Comparison of ENCODE assay signal across 12 cellular contexts in genomic region chr18:70181015-70181414, GRCh38. TPM values are rescaled to one million over a fixed set of nuclear protein-coding genes. Genes with fewer than 3 reads are reported as not detected.
A peak's percentile ranks its signal among the peaks of the same experiment; 100 is the strongest.
DNase-seq lines count a peak whose midpoint lies in the region; ATAC-seq and TF ChIP-seq lines count a peak whose summit lies in the region.
"Had no signal": no experiment of that assay in that cellular context is flagged by ENCODE, and none has a peak within 500 bp of the region (broad histone marks: within the 10 kb centered on the region; RNA-seq: fewer than 3 reads in every experiment).

No MANE protein-coding gene starts in this region.

- H3K4me3 ChIP-seq in breast epithelium: no peak overlapping the region
- H3K4me3 ChIP-seq in right atrium auricular region: no peak overlapping the region
- H3K4me3 ChIP-seq: prostate gland had no signal

- H3K4me3 Mint-ChIP-seq in MCF 10A (ENCODE audit: unreplicated experiment): no peak overlapping the region
- peak overlapping the region; percentile 0 for H3K4me3 Mint-ChIP-seq in T-helper 17 cell
- H3K4me3 Mint-ChIP-seq: activated CD8-positive, alpha-beta T cell treated with anti-CD3 and anti-CD28 coated beads, Interleukin-2, amount 10 ng/mL, durations not matched to agents 7 days and 5 days; activated naive CD8-positive, alpha-beta T cell treated with anti-CD3 and anti-CD28 coated beads, Interleukin-2, amount 10 ng/mL, durations not matched to agents 7 days and 5 days had no signal

- CTCF ChIA-PET in MCF 10A (lab: Yijun Ruan, JAX): no interaction called here

- no TSS peak for BruUV-seq in MCF 10A (replicated peaks; lab: Mats Ljungman, UMichigan)

- H3K9me3 Mint-ChIP-seq in MCF 10A (ENCODE audit: unreplicated experiment): no peaks in the 10 kb centered on the region
- H3K9me3 Mint-ChIP-seq: activated naive CD8-positive, alpha-beta T cell treated with anti-CD3 and anti-CD28 coated beads, Interleukin-2, amount 10 ng/mL, durations not matched to agents 7 days and 5 days had no signal

- no peaks in the 10 kb centered on the region for H3K4me1 ChIP-seq in breast epithelium
- peaks cover 0 to 9% of the 10 kb centered on the region in 2 donors for H3K4me1 ChIP-seq in right atrium auricular region
- H3K4me1 ChIP-seq: prostate gland had no signal

- H3K27ac ChIP-seq in breast epithelium (no peak overlapping the region), right atrium auricular region (no peak overlapping the region)
- H3K27ac ChIP-seq: prostate gland had no signal

- TF ChIP-seq CTCF in MCF 10A (IDR thresholded peaks at IDR 0.05; ENCODE audit: unreplicated experiment) (no peak), breast epithelium (IDR thresholded peaks at IDR 0.05) (no peak), right atrium auricular region (IDR thresholded peaks at IDR 0.05) (no peak)

- no peak for TF ChIP-seq POLR2A in breast epithelium (IDR thresholded peaks at IDR 0.05)

- H3K27me3 ChIP-seq in breast epithelium (no peaks in the 10 kb centered on the region), right atrium auricular region (no peaks in the 10 kb centered on the region)

- H3K36me3 ChIP-seq in breast epithelium: no peaks in the 10 kb centered on the region
- no peaks in the 10 kb centered on the region for H3K36me3 ChIP-seq in right atrium auricular region
- H3K36me3 ChIP-seq: prostate gland had no signal

- peak; percentile 46 for DNase-seq in MCF 10A (ENCODE audit: unreplicated experiment)
- no peak for DNase-seq in breast epithelium (ENCODE audit: low spot score in 2 of 2)
- DNase-seq in T-helper 17 cell: no peak
- peak; percentile 18 for DNase-seq in foreskin melanocyte
- DNase-seq in right atrium auricular region (ENCODE audit: low spot score): no peak
- DNase-seq in posterior cingulate gyrus: no peak
- DNase-seq: activated CD8-positive, alpha-beta T cell treated with anti-CD3 and anti-CD28 coated beads, Interleukin-2, amount 10 ng/mL, durations not matched to agents 7 days and 5 days; activated naive CD8-positive, alpha-beta T cell treated with anti-CD3 and anti-CD28 coated beads, Interleukin-2, amount 10 ng/mL, durations not matched to agents 7 days and 5 days had no signal

- POLR2A ChIA-PET in MCF 10A (lab: Yijun Ruan, JAX): no interaction called here

- intact Hi-C loops in MCF 10A (cut with micrococcal nuclease): no loop called here
- intact Hi-C loops in breast epithelium (cut with DNase I; ENCODE audit: low total_unique reads): no loop called here
- intact Hi-C loops in posterior cingulate gyrus (cut with DNase I): no loop called here

- no peaks in the 10 kb centered on the region for H3K27me3 Mint-ChIP-seq in MCF 10A (ENCODE audit: insufficient read depth, unreplicated experiment)
- H3K27me3 Mint-ChIP-seq in T-helper 17 cell: no peaks in the 10 kb centered on the region
- H3K27me3 Mint-ChIP-seq: activated naive CD8-positive, alpha-beta T cell treated with anti-CD3 and anti-CD28 coated beads, Interleukin-2, amount 10 ng/mL, durations not matched to agents 7 days and 5 days had no signal

- ATAC-seq in T-helper 17 cell: no peak
- ATAC-seq in HG02588 (IDR thresholded peaks at IDR 0.05; ENCODE audit: unreplicated experiment): no peak
- no peak for ATAC-seq in HG02885 (IDR thresholded peaks at IDR 0.05; ENCODE audit: poor library complexity, unreplicated experiment)
- ATAC-seq: activated CD8-positive, alpha-beta T cell treated with anti-CD3 and anti-CD28 coated beads, Interleukin-2, amount 10 ng/mL, durations not matched to agents 7 days and 5 days; left lobe of liver had no signal

- no peak overlapping the region for H3K27ac Mint-ChIP-seq in MCF 10A (ENCODE audit: low read depth, unreplicated experiment)
- H3K27ac Mint-ChIP-seq in T-helper 17 cell: no peak overlapping the region
- H3K27ac Mint-ChIP-seq: activated CD8-positive, alpha-beta T cell treated with anti-CD3 and anti-CD28 coated beads, Interleukin-2, amount 10 ng/mL, durations not matched to agents 7 days and 5 days; activated naive CD8-positive, alpha-beta T cell treated with anti-CD3 and anti-CD28 coated beads, Interleukin-2, amount 10 ng/mL, durations not matched to agents 7 days and 5 days had no signal

- H3K9me3 ChIP-seq in breast epithelium (no peaks in the 10 kb centered on the region), T-helper 17 cell (ENCODE audit: control insufficient read depth, low read length, poor library complexity, severe bottlenecking) (no peaks in the 10 kb centered on the region), right atrium auricular region (no peaks in the 10 kb centered on the region)
- H3K9me3 ChIP-seq: prostate gland had no signal

- H3K4me1 Mint-ChIP-seq in MCF 10A (ENCODE audit: insufficient read depth, unreplicated experiment): peaks cover 17% of the 10 kb centered on the region
- H3K4me1 Mint-ChIP-seq in T-helper 17 cell: peaks cover 20% of the 10 kb centered on the region

- H3K36me3 Mint-ChIP-seq in MCF 10A (ENCODE audit: insufficient read depth, unreplicated experiment) (peaks cover 7% of the 10 kb centered on the region), T-helper 17 cell (ENCODE audit: low read depth) (peaks cover 10% of the 10 kb centered on the region)

RNA-seq across cellular contexts. Expression of gene RTTN, which starts 24.5 kb away (rescaled TPM):
- total RNA-seq in MCF 10A (2022) (55.8 and 64.7 TPM in 2 replicates), breast epithelium (10 to 100 TPM; 14.7 to 35.0 (median 29.8) TPM), T-helper 17 cell (10 to 100 TPM; 23.9 to 26.7 TPM), right atrium auricular region (1 to 10 TPM; 6.3 to 8.0 TPM)

Comparison
In these comparisons a context has a peak if more than half of its experiments do, and no peak if none do; other contexts are left out.
1. DNase-seq: peak in MCF 10A (single experiment) and foreskin melanocyte (single experiment); none in breast epithelium (0 of 2), T-helper 17 cell (0 of 3), right atrium auricular region (single experiment) and posterior cingulate gyrus (0 of 10).